Comparison of ENCODE assay signal across 8 cellular contexts in the genomic region with DNA sequence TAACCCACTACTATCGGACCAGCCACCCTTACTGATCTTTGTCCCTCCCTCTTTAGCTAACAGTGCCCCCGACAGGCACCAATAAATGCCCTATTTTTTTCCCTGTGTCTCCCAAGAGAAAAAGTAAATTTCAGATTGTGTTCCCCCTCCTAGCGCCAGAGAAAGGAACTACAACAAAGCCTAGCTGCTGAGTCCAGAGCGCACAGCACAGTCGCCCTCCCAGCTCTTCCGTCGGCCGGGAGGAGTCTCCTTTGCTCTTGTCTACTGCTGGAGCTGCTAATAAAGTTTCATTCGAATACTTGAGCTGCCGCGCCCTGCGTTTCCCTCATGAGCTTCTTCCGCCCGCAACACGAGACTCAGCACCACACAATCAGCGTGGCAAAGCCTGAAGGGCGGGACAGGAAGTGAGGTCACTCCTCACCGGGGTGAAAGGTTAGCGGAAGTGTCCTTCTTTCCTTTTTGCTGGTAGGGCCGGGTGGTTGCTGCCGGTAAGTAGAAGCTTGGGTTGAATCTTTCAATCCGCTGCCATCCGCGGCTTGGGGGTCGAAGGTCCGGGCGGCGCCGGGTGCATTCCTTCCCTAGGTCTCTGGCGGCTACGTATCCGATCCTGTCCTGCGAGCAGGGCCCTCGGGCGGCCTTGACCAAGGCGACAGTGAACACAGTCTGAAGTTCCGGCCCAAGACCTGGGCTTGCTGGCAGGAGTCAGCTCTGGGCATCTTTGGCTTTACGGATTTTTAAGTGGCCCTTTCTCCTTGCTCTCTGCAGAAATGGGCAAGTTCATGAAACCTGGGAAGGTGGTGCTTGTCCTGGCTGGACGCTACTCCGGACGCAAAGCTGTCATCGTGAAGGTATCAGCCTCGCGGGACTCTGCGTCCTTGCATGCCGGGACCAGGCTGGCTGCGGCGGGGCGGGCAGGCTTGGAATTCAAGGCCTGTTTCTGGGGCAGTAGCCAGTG. TPM values are rescaled to one million over a fixed set of nuclear protein-coding genes. Genes with fewer than 3 reads are reported as not detected.
A peak's percentile ranks its signal among the peaks of the same experiment; 100 is the strongest.
DNase-seq lines count a peak whose midpoint lies in the region; ATAC-seq and TF ChIP-seq lines count a peak whose summit lies in the region.

A gene (plus strand): TSS at position 436 of the 955 bp plus-strand sequence. CDS start 332 bp downstream, at position 768.

- 0 to 1% (median 1%) methylated on average over 18 to 49 of the region's 49 CpGs for WGBS in adrenal gland, 4 donors
- 0% methylated on average over 49 of the region's 49 CpGs for WGBS in heart right ventricle, 2 donors

- no peaks in the 10 kb centered on the region for H3K9me3 Mint-ChIP-seq in T-cell

- peak within 1 kb of the TSS; percentile 88 to 98 for H3K27ac Mint-ChIP-seq in T-cell

- TF ChIP-seq POLR2A in adrenal gland (IDR thresholded peaks at IDR 0.05), result peak; percentile 44 to 89

- POLR2A ChIA-PET in T-cell (lab: Charles Lee), result interaction anchor here in 1 of 2 donors (0.6 to 2.7 kb wide), 13 partner anchors 9 to 487 kb away, joined by 3 to 14 read pairs (median 4); a partner anchor contains a TSS

- peaks cover 25% of the 10 kb centered on the region for H3K36me3 Mint-ChIP-seq in T-cell

- peak; percentile 100 for DNase-seq in NCI-H1436 (lab: John Stamatoyannopoulos, UW)
- peak; percentile 94 to 100 (median 98) for DNase-seq in T-cell
- DNase-seq in adrenal gland, result peak; percentile 96 to 100 (median 99)
- DNase-seq in heart right ventricle, result peak; percentile 95 to 99
- peak; percentile 99 for DNase-seq in posterior vena cava (ENCODE audit: low spot score)
- peak; percentile 98 for DNase-seq in ureter (ENCODE audit: low spot score)

- H3K9me3 ChIP-seq in adrenal gland (replicated peaks in 1 of 3) (no peaks in the 10 kb centered on the region), heart right ventricle (no peaks in the 10 kb centered on the region)

- ATAC-seq in HG02798 (IDR thresholded peaks at IDR 0.05; ENCODE audit: poor library complexity, unreplicated experiment) (peak; percentile 96), T-cell (replicated peaks in 1 of 4) (peak; percentile 94 to 97 (median 95)), heart right ventricle (peak; percentile 97 to 99 (median 99))

- intact Hi-C loops in adrenal gland (cut with DNase I), result loop anchor here in 1 of 2 donors (2.0 to 10.0 kb wide), 2 partner anchors 29 to 153 kb away; a partner anchor contains a TSS
- intact Hi-C loops in heart right ventricle (cut with DNase I), result loop anchor here in 4 of 10 donors (1.0 to 5.0 kb wide), 4 partner anchors 17 to 173 kb away; a partner anchor contains a TSS
- intact Hi-C loops in posterior vena cava (cut with DNase I), result no loop called here

- peak within 1 kb of the TSS; percentile 90 to 97 (median 92) for H3K4me3 Mint-ChIP-seq in T-cell

- H3K4me1 ChIP-seq in adrenal gland (replicated peaks in 1 of 2) (peaks cover 12 to 26% of the 10 kb centered on the region in 2 donors), heart right ventricle (peaks cover 5 to 45% (median 22%) of the 10 kb centered on the region in 9 donors)

- H3K4me1 Mint-ChIP-seq in T-cell, result peaks cover 24 to 30% (median 26%) of the 10 kb centered on the region in 3 donors

- H3K27me3 Mint-ChIP-seq in T-cell, result no peaks in the 10 kb centered on the region

- H3K36me3 ChIP-seq in adrenal gland (replicated peaks in 1 of 2) (peaks cover 0 to 38% of the 10 kb centered on the region in 2 donors), heart right ventricle (peaks cover 0 to 62% (median 33%) of the 10 kb centered on the region in 9 donors)

- H3K27ac ChIP-seq in adrenal gland, result peak within 1 kb of the TSS; percentile 51 to 97 (median 93)
- peak within 1 kb of the TSS; percentile 63 to 96 (median 88) for H3K27ac ChIP-seq in heart right ventricle

- TF ChIP-seq CTCF in GM12874 (IDR thresholded peaks at IDR 0.05; ENCODE audit: insufficient read depth, low read depth, low read length), result peak; percentile 68
- TF ChIP-seq CTCF in adrenal gland (IDR thresholded peaks at IDR 0.05), result peak; percentile 90 to 97 (median 95)
- peak; percentile 77 to 94 (median 89) for TF ChIP-seq CTCF in heart right ventricle (IDR thresholded peaks at IDR 0.05)

- peak within 1 kb of the TSS; percentile 34 to 87 (median 70) for H3K4me3 ChIP-seq in adrenal gland
- peak within 1 kb of the TSS; percentile 69 to 94 (median 84) for H3K4me3 ChIP-seq in heart right ventricle

- CTCF ChIA-PET in T-cell (lab: Charles Lee), result interaction anchor here (0.5 to 2.9 kb wide), 20 partner anchors 8 to 486 kb away, joined by 3 to 18 read pairs (median 6); a partner anchor contains a TSS

- no peaks in the 10 kb centered on the region for H3K27me3 ChIP-seq in adrenal gland
- no peaks in the 10 kb centered on the region for H3K27me3 ChIP-seq in heart right ventricle

RNA-seq across cellular contexts. Expression of the gene that starts here (rescaled TPM):
- total RNA-seq in T-cell (1,000 to 10,000 TPM; 1,254 to 1,790 (median 1,710) TPM), adrenal gland (1,000 to 10,000 TPM in 2 of 8 donors, 100 to 1,000 TPM in 6; 356 to 1,313 (median 903) TPM), heart right ventricle (100 to 1,000 TPM; 388 to 841 (median 519) TPM), posterior vena cava (1,000 to 10,000 TPM; 1,110 to 1,208 TPM), ureter (1,133 TPM)
- polyA plus RNA-seq in adrenal gland (1,000 to 10,000 TPM; 1,877 to 2,291 (median 1,931) TPM), heart right ventricle (1,000 to 10,000 TPM; 1,760 to 2,790 TPM)

Comparison
In these comparisons a context has a peak if more than half of its experiments do, and no peak if none do; other contexts are left out.
1. Peak in every context shown above with its lines: DNase-seq, ATAC-seq, H3K4me3 ChIP-seq and H3K27ac ChIP-seq.